2 cellular contexts compared by ENCODE assay signal in the genomic region with DNA sequence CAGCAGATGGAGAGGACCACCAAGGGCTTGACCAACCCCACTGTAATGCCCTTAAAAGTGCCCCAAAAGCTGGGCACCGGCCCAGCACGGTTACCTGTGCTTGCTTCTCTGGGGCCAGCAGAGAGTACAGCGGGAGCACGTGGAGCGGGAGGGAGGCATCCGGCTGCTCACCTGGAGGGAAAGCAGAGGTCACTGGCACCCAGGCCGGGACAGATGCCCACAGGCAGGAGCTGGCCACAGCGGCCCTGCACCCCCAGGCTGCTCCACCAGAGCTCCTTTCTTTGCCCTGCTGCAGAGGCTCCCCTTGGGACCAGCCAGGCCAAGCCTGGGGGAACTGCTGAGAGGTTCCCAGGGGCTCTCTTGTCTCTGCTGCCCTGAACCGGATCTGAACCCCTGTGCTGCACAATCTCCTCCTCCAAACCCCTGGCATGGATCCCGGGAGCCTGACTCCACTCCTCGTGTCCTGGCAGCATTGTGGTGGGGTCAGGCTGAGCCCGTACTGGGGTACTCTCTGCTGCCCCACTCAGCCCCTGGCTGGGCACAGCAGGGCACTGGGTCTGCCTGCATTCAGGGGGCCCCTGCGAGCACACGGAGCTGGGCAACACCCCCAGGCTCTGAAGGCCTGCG.
TF ChIP-seq lines count a peak whose summit lies in the region.

No MANE protein-coding gene starts in this region.

TF ChIP-seq in HCT116, 20 proteins besides CTCF, POLR2A, EP300 and RAD21:
- TF ChIP-seq TCF7L2 (IDR thresholded peaks at IDR 0.05; ENCODE audit: borderline replicate concordance, extremely low read depth, insufficient read depth, insufficient read length), result no peak
- no peak for TF ChIP-seq FOSL1 (IDR thresholded peaks at IDR 0.05; ENCODE audit: low read depth)
- no peak for TF ChIP-seq ELF1 (IDR thresholded peaks at IDR 0.05; ENCODE audit: borderline replicate concordance, low read depth)
- no peak for TF ChIP-seq EZH2 (IDR thresholded peaks at IDR 0.05)
- TF ChIP-seq ZBTB33 (IDR thresholded peaks at IDR 0.05; ENCODE audit: extremely low read depth, insufficient replicate concordance, low read length), result no peak
- no peak for TF ChIP-seq EGR1 (IDR thresholded peaks at IDR 0.05; ENCODE audit: low read depth)
- no peak for TF ChIP-seq ZFX (IDR thresholded peaks at IDR 0.05)
- TF ChIP-seq SRF (IDR thresholded peaks at IDR 0.05; ENCODE audit: low read depth), result no peak
- TF ChIP-seq, protein P1, sequence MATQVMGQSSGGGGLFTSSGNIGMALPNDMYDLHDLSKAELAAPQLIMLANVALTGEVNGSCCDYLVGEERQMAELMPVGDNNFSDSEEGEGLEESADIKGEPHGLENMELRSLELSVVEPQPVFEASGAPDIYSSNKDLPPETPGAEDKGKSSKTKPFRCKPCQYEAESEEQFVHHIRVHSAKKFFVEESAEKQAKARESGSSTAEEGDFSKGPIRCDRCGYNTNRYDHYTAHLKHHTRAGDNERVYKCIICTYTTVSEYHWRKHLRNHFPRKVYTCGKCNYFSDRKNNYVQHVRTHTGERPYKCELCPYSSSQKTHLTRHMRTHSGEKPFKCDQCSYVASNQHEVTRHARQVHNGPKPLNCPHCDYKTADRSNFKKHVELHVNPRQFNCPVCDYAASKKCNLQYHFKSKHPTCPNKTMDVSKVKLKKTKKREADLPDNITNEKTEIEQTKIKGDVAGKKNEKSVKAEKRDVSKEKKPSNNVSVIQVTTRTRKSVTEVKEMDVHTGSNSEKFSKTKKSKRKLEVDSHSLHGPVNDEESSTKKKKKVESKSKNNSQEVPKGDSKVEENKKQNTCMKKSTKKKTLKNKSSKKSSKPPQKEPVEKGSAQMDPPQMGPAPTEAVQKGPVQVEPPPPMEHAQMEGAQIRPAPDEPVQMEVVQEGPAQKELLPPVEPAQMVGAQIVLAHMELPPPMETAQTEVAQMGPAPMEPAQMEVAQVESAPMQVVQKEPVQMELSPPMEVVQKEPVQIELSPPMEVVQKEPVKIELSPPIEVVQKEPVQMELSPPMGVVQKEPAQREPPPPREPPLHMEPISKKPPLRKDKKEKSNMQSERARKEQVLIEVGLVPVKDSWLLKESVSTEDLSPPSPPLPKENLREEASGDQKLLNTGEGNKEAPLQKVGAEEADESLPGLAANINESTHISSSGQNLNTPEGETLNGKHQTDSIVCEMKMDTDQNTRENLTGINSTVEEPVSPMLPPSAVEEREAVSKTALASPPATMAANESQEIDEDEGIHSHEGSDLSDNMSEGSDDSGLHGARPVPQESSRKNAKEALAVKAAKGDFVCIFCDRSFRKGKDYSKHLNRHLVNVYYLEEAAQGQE (IDR thresholded peaks at IDR 0.05; ENCODE audit: low read depth), result no peak
- TF ChIP-seq SIN3A (IDR thresholded peaks at IDR 0.05; ENCODE audit: low read depth), result no peak
- no peak for TF ChIP-seq EZH2phosphoT487 (IDR thresholded peaks at IDR 0.05; ENCODE audit: borderline replicate concordance)
- TF ChIP-seq CEBPB (IDR thresholded peaks at IDR 0.05; ENCODE audit: low read depth), result no peak

TF ChIP-seq in GM23338, 12 proteins besides CTCF, POLR2A, EP300 and RAD21:
- TF ChIP-seq JUNB (IDR thresholded peaks at IDR 0.05; ENCODE audit: unreplicated experiment) (no peak), NANOG (IDR thresholded peaks at IDR 0.05; ENCODE audit: borderline replicate concordance) (no peak), ZNF331 (CRISPR knock-in tag; IDR thresholded peaks at IDR 0.05; ENCODE audit: low read depth) (no peak), ZNF462 (CRISPR knock-in tag; IDR thresholded peaks at IDR 0.05) (no peak), ETS1 (IDR thresholded peaks at IDR 0.05) (no peak), POLR2AphosphoS5 (IDR thresholded peaks at IDR 0.05; ENCODE audit: low read depth) (no peak), CREB1 (CRISPR knock-in tag; IDR thresholded peaks at IDR 0.05; ENCODE audit: low read depth) (no peak), ZNF114 (CRISPR knock-in tag; IDR thresholded peaks at IDR 0.05) (no peak), EZH2phosphoT487 (IDR thresholded peaks at IDR 0.05; ENCODE audit: unreplicated experiment) (no peak), STAT1 (IDR thresholded peaks at IDR 0.05; ENCODE audit: unreplicated experiment) (no peak), EZH2 (IDR thresholded peaks at IDR 0.05; ENCODE audit: low read depth, unreplicated experiment) (no peak)
- TF ChIP-seq, protein P1 (IDR thresholded peaks at IDR 0.05; ENCODE audit: unreplicated experiment), result no peak
TF ChIP-seq in GM23338: peak in this region for 0.
